In genomic region chr2:25041928-25042320, GRCh38 we compare ENCODE assay signal across 8 cellular contexts. TPM values are rescaled to one million over a fixed set of nuclear protein-coding genes. Genes with fewer than 3 reads are reported as not detected.
A peak's percentile ranks its signal among the peaks of the same experiment; 100 is the strongest.
DNase-seq lines count a peak whose midpoint lies in the region; ATAC-seq and TF ChIP-seq lines count a peak whose summit lies in the region.

Gene EFR3B (plus strand): TSS chr2:25042076. CDS start chr2:25042313, 237 bp downstream.

- H3K9ac ChIP-seq in mucosa of stomach (ENCODE audit: low read length) = peak within 1 kb of the TSS; percentile 62

- H3K36me3 ChIP-seq in PC-9 (ENCODE audit: low read depth) (no peaks in the 10 kb centered on the region), esophagus (ENCODE audit: control insufficient read depth in 2 of 2, insufficient read depth in 2 of 2, low read length in 1 of 2) (no peaks in the 10 kb centered on the region), mucosa of stomach (ENCODE audit: control insufficient read depth, insufficient read depth, low read length) (no peaks in the 10 kb centered on the region)

- peak within 1 kb of the TSS; percentile 48 for H3K4me3 ChIP-seq in Jurkat, Clone E6-1 (ENCODE audit: low read length)
- H3K4me3 ChIP-seq in PC-9 (peak within 1 kb of the TSS; percentile 75), esophagus (ENCODE audit: low read depth in 1 of 2, low read length in 2 of 2) (peak within 1 kb of the TSS; percentile 56 to 57), mucosa of stomach (ENCODE audit: low read length) (peak within 1 kb of the TSS; percentile 60)

- BruUV-seq in PC-9 (replicated peaks; lab: Mats Ljungman, UMichigan) = no TSS peak

- peaks cover 32% of the 10 kb centered on the region for H3K4me1 ChIP-seq in PC-9 (replicated peaks; ENCODE audit: insufficient read depth)
- peaks cover 0 to 9% of the 10 kb centered on the region in 2 donors for H3K4me1 ChIP-seq in esophagus (ENCODE audit: control insufficient read depth in 2 of 2, insufficient read depth in 2 of 2, low read length in 1 of 2)
- H3K4me1 ChIP-seq in mucosa of stomach (ENCODE audit: control insufficient read depth, insufficient read depth, low read length) = peaks cover 11% of the 10 kb centered on the region

- ATAC-seq in GM21619 (IDR thresholded peaks at IDR 0.05; ENCODE audit: unreplicated experiment) = peak; percentile 89
- ATAC-seq in activated T-cell treated with anti-CD3 and anti-CD28 coated beads, Interleukin-2, amount 50 U/mL, for 4 hours = peak; percentile 93 to 94

- H3K27ac ChIP-seq in PC-9 = no peak within 1 kb of the TSS
- H3K27ac ChIP-seq in esophagus (ENCODE audit: low read depth in 2 of 2, low read length in 1 of 2) = peak within 1 kb of the TSS in 1 of 2 donors; percentile 79

- peaks cover 24% of the 10 kb centered on the region for H3K4me1 Mint-ChIP-seq in activated T-cell treated with anti-CD3 and anti-CD28 coated beads, Interleukin-2, amount 50 U/mL, for 4 hours (ENCODE audit: low read depth)

- H3K27me3 Mint-ChIP-seq in activated T-cell treated with anti-CD3 and anti-CD28 coated beads, Interleukin-2, amount 50 U/mL, for 4 hours (ENCODE audit: low read depth) = peaks cover 37% of the 10 kb centered on the region

- peak within 1 kb of the TSS; percentile 93 for H2AFZ ChIP-seq in PC-9

- H3K27me3 ChIP-seq in PC-9 (ENCODE audit: insufficient read depth, low read depth) (peaks cover 32% of the 10 kb centered on the region), esophagus (ENCODE audit: control insufficient read depth in 1 of 2, insufficient read depth in 2 of 2, low read length in 2 of 2) (no peaks in the 10 kb centered on the region), mucosa of stomach (ENCODE audit: control insufficient read depth, insufficient read depth, low read length) (peaks cover 13% of the 10 kb centered on the region)

- DNase-seq in DMS114 treated with DMSO at 0.1 percent for 48 hours (lab: John Stamatoyannopoulos, UW; ENCODE audit: unreplicated experiment) = peak; percentile 79
- peak; percentile 69 for DNase-seq in Jurkat, Clone E6-1 (ENCODE audit: low read depth, low spot score)
- DNase-seq in PC-9 = peak; percentile 83 to 94
- peak; percentile 85 for DNase-seq in activated T-cell treated with anti-CD3 and anti-CD28 coated beads, Interleukin-2, amount 50 U/mL, for 4 hours
- DNase-seq in stimulated activated CD8-positive, alpha-beta memory T cell treated with anti-CD3 and anti-CD28 coated beads, Interleukin-4, amount 100 ng/mL, for 4 hours (ENCODE audit: low read depth in 2 of 2, low spot score in 1 of 2) = peak; percentile 70 to 80

- H3K9me3 Mint-ChIP-seq in activated T-cell treated with anti-CD3 and anti-CD28 coated beads, Interleukin-2, amount 50 U/mL, for 4 hours = no peaks in the 10 kb centered on the region

- H4K20me1 ChIP-seq in PC-9 (ENCODE audit: insufficient read depth) = no peaks in the 10 kb centered on the region

- POLR2A ChIA-PET in PC-9 (lab: Charles Lee; ENCODE audit: unreplicated experiment) = no interaction called here

- 0 to 1% methylated on average over 13 to 54 of the region's 54 CpGs for WGBS in esophagus, 2 donors

- H3K4me3 Mint-ChIP-seq in activated T-cell treated with anti-CD3 and anti-CD28 coated beads, Interleukin-2, amount 50 U/mL, for 4 hours = peak within 1 kb of the TSS; percentile 81

- no peak for TF ChIP-seq CTCF in PC-9 (conservative IDR thresholded peaks at IDR 0.05)

- peak within 1 kb of the TSS; percentile 100 for H3K4me2 ChIP-seq in PC-9

- H3K79me2 ChIP-seq in PC-9 (ENCODE audit: low read depth) = no peaks in the 10 kb centered on the region

- H3F3A ChIP-seq in PC-9 (ENCODE audit: insufficient read depth, low read depth) = peaks cover 12% of the 10 kb centered on the region; the same call in 1 of the 2 replicates

- H3K9me3 ChIP-seq in PC-9 (ENCODE audit: insufficient read depth, low read depth) (no peaks in the 10 kb centered on the region), esophagus (ENCODE audit: control insufficient read depth in 2 of 2, insufficient read depth in 1 of 2, low read depth in 1 of 2, low read length in 1 of 2) (no peaks in the 10 kb centered on the region), mucosa of stomach (ENCODE audit: control insufficient read depth, low read length) (no peaks in the 10 kb centered on the region)

- intact Hi-C loops in PC-9 (cut with micrococcal nuclease; ENCODE audit: unreplicated experiment) = loop anchor here (1.0 kb wide), 1 partner anchor 67 kb away; no protein-coding TSS in a partner anchor

- H3K9me2 ChIP-seq in PC-9 (ENCODE audit: insufficient read depth) = no peaks in the 10 kb centered on the region

- CTCF ChIA-PET in PC-9 (lab: Charles Lee) = interaction anchor here (0.6 kb wide), 1 partner anchor 122 kb away, joined by 7 read pairs; the partner anchor contains the start of gene ADCY3

- no peaks in the 10 kb centered on the region for H3K36me3 Mint-ChIP-seq in activated T-cell treated with anti-CD3 and anti-CD28 coated beads, Interleukin-2, amount 50 U/mL, for 4 hours (ENCODE audit: insufficient read depth)

RNA-seq across cellular contexts. Expression of gene EFR3B, which starts in this region (rescaled TPM):
- 0.45 TPM for polyA plus RNA-seq in Jurkat, Clone E6-1 (2012; ENCODE audit: insufficient read depth, insufficient read length)
- 0.20 TPM in 1 of 2 replicates, not detected in the other for total RNA-seq in PC-9 (2021)
- under 1 TPM; 0.37 to 0.56 (median 0.54) TPM for total RNA-seq in activated T-cell treated with anti-CD3 and anti-CD28 coated beads, Interleukin-2, amount 50 U/mL, for 4 hours
- under 1 TPM; 0.11 to 0.12 TPM for polyA plus RNA-seq in esophagus

Comparison
In these comparisons a context has a peak if more than half of its experiments do, and no peak if none do; other contexts are left out.
1. Peak in DNase-seq, H3K4me3 ChIP-seq and H3K4me2 ChIP-seq in PC-9; RNA of the gene not detected or under 1 TPM.
2. Peak in DNase-seq and ATAC-seq in activated T-cell treated with anti-CD3 and anti-CD28 coated beads, Interleukin-2, amount 50 U/mL, for 4 hours; RNA of the gene not detected or under 1 TPM.